In genomic region chrX:6574762-6575161, GRCh38 we compare ENCODE assay signal across 24 cellular contexts. TPM values are rescaled to one million over a fixed set of nuclear protein-coding genes. Genes with fewer than 3 reads are reported as not detected.
A peak's percentile ranks its signal among the peaks of the same experiment; 100 is the strongest.
DNase-seq lines count a peak whose midpoint lies in the region; ATAC-seq and TF ChIP-seq lines count a peak whose summit lies in the region.
"Had no signal": no experiment of that assay in that cellular context is flagged by ENCODE, and none has a peak within 500 bp of the region (broad histone marks: within the 10 kb centered on the region; RNA-seq: fewer than 3 reads in every experiment).

No MANE protein-coding gene starts in this region.

- H3K27ac Mint-ChIP-seq in neural crest cell (ENCODE audit: unreplicated experiment) = no peak overlapping the region
- H3K27ac Mint-ChIP-seq in CD8-positive, alpha-beta T cell = no peak overlapping the region
- H3K27ac Mint-ChIP-seq: activated CD4-positive, alpha-beta T cell treated with anti-CD3 and anti-CD28 coated beads, Interleukin-2, amount 10 ng/mL, durations not matched to agents 24 days and 14 days; CD4-positive, CD25-positive, alpha-beta regulatory T cell had no signal

- H3K27me3 ChIP-seq in WERI-Rb-1 (ENCODE audit: insufficient read depth, low read depth, severe bottlenecking) = no peaks in the 10 kb centered on the region
- H3K27me3 ChIP-seq in CD8-positive, alpha-beta T cell (ENCODE audit: insufficient read depth, low read length) = no peaks in the 10 kb centered on the region
- H3K27me3 ChIP-seq: heart left ventricle, tibial artery had no signal

- no peaks in the 10 kb centered on the region for H3K4me1 ChIP-seq in CD8-positive, alpha-beta T cell (ENCODE audit: insufficient read depth, low read length)
- H3K4me1 ChIP-seq: A549, heart left ventricle, tibial artery had no signal

- intact Hi-C loops in CD8-positive, alpha-beta T cell (cut with DNase I, micrococcal nuclease) = no loop called here

- no peak overlapping the region for H3K4me3 Mint-ChIP-seq in neural crest cell
- H3K4me3 Mint-ChIP-seq in CD8-positive, alpha-beta T cell = no peak overlapping the region
- H3K4me3 Mint-ChIP-seq: activated CD4-positive, alpha-beta T cell treated with anti-CD3 and anti-CD28 coated beads, Interleukin-2, amount 10 ng/mL, durations not matched to agents 24 days and 14 days; CD4-positive, CD25-positive, alpha-beta regulatory T cell had no signal

- no peaks in the 10 kb centered on the region for H3K9me3 ChIP-seq in WERI-Rb-1 (ENCODE audit: severe bottlenecking)
- H3K9me3 ChIP-seq in CD8-positive, alpha-beta T cell (ENCODE audit: low read length) = no peaks in the 10 kb centered on the region
- H3K9me3 ChIP-seq: A549, heart left ventricle, mucosa of descending colon, tibial artery had no signal

- ATAC-seq in CD8-positive, alpha-beta T cell = no peak
- ATAC-seq: A549, heart left ventricle, mucosa of descending colon had no signal

- no peak overlapping the region for H3K4me3 ChIP-seq in WERI-Rb-1 (ENCODE audit: low read depth, low read length)
- no peak overlapping the region for H3K4me3 ChIP-seq in CD8-positive, alpha-beta T cell (ENCODE audit: low read depth, low read length)
- H3K4me3 ChIP-seq: A549, heart left ventricle, mucosa of descending colon, tibial artery had no signal

- peaks cover 2% of the 10 kb centered on the region for H3K9me3 Mint-ChIP-seq in neural crest cell
- H3K9me3 Mint-ChIP-seq in CD8-positive, alpha-beta T cell = no peaks in the 10 kb centered on the region
- H3K9me3 Mint-ChIP-seq: CD4-positive, CD25-positive, alpha-beta regulatory T cell had no signal

- H3K4me1 Mint-ChIP-seq in neural crest cell = peaks cover 11% of the 10 kb centered on the region
- no peaks in the 10 kb centered on the region for H3K4me1 Mint-ChIP-seq in CD8-positive, alpha-beta T cell (ENCODE audit: low read depth)
- H3K4me1 Mint-ChIP-seq: activated CD4-positive, alpha-beta T cell treated with anti-CD3 and anti-CD28 coated beads, Interleukin-2, amount 10 ng/mL, durations not matched to agents 24 days and 14 days; CD4-positive, CD25-positive, alpha-beta regulatory T cell had no signal

- TF ChIP-seq CTCF in WERI-Rb-1 (IDR thresholded peaks at IDR 0.05; ENCODE audit: low read depth, low read length) (peak; percentile 52), neural crest cell (conservative IDR thresholded peaks at IDR 0.05) (peak; percentile 51)
- no peak for TF ChIP-seq CTCF in CD8-positive, alpha-beta T cell (IDR thresholded peaks at IDR 0.05)

- POLR2A ChIA-PET in CD8-positive, alpha-beta T cell (lab: Charles Lee) = no interaction called here

- no peak overlapping the region for H3K27ac ChIP-seq in WERI-Rb-1
- no peak overlapping the region for H3K27ac ChIP-seq in CD8-positive, alpha-beta T cell (ENCODE audit: low read depth, low read length)
- H3K27ac ChIP-seq: A549, heart left ventricle, HL-60, tibial artery had no signal

- CTCF ChIA-PET in CD8-positive, alpha-beta T cell (lab: Charles Lee) = no interaction called here

- no peaks in the 10 kb centered on the region for H3K36me3 Mint-ChIP-seq in neural crest cell (ENCODE audit: low read depth)
- H3K36me3 Mint-ChIP-seq in CD8-positive, alpha-beta T cell = no peaks in the 10 kb centered on the region
- H3K36me3 Mint-ChIP-seq: CD4-positive, CD25-positive, alpha-beta regulatory T cell had no signal

- DNase-seq in NCI-H748 (lab: John Stamatoyannopoulos, UW; ENCODE audit: unreplicated experiment) (peak; percentile 35), NCI-H748 treated with DMSO at 0.1 percent for 48 hours (lab: John Stamatoyannopoulos, UW) (no peak), HT-29 (ENCODE audit: low spot score) (peak; percentile 2), WERI-Rb-1 (no peak), neural crest cell (ENCODE audit: low read depth, low spot score) (no peak), NCI-H1105 treated with DMSO at 0.1 percent for 48 hours (lab: John Stamatoyannopoulos, UW) (no peak), NCI-H1048 (lab: John Stamatoyannopoulos, UW) (no peak)
- no peak for DNase-seq in CD8-positive, alpha-beta T cell
- DNase-seq: activated CD4-positive, alpha-beta T cell treated with anti-CD3 and anti-CD28 coated beads, Interleukin-2, amount 10 ng/mL, durations not matched to agents 24 days and 14 days; activated naive CD4-positive, alpha-beta T cell treated with Interleukin-2 at 50 U/mL for 16 hours; CD4-positive, CD25-positive, alpha-beta regulatory T cell; heart left ventricle; kidney glomerular epithelial cell; mucosa of descending colon; NCI-H1930; NCI-H526 treated with DMSO at 0.1 percent for 48 hours; occipital lobe; small intestine; T-helper 9 cell; tibial artery had no signal

- H3K27me3 Mint-ChIP-seq in neural crest cell (ENCODE audit: low read depth) = no peaks in the 10 kb centered on the region
- no peaks in the 10 kb centered on the region for H3K27me3 Mint-ChIP-seq in CD8-positive, alpha-beta T cell (ENCODE audit: low read depth)
- H3K27me3 Mint-ChIP-seq: activated CD4-positive, alpha-beta T cell treated with anti-CD3 and anti-CD28 coated beads, Interleukin-2, amount 10 ng/mL, durations not matched to agents 24 days and 14 days; CD4-positive, CD25-positive, alpha-beta regulatory T cell had no signal

- no peaks in the 10 kb centered on the region for H3K36me3 ChIP-seq in WERI-Rb-1
- no peaks in the 10 kb centered on the region for H3K36me3 ChIP-seq in CD8-positive, alpha-beta T cell (ENCODE audit: insufficient read depth, low read length)
- H3K36me3 ChIP-seq: heart left ventricle, tibial artery had no signal

RNA-seq across cellular contexts. Expression of gene VCX3A, which starts 39.8 kb away (rescaled TPM):
- not detected in 2 replicates for total RNA-seq in HT-29 (2014; rRNA removed; shearing (Covaris generic))
- total RNA-seq in neural crest cell = 0.58 and 0.68 TPM in 2 replicates
- total RNA-seq in CD8-positive, alpha-beta T cell = not detected
- total RNA-seq: activated CD4-positive, alpha-beta T cell treated with anti-CD3 and anti-CD28 coated beads, Interleukin-2, amount 10 ng/mL, durations not matched to agents 24 days and 14 days; bronchial epithelial cell; CD4-positive, CD25-positive, alpha-beta regulatory T cell; heart left ventricle; LHCN-M2; mucosa of descending colon; occipital lobe had no signal

Comparison
In these comparisons a context has a peak if more than half of its experiments do, and no peak if none do; other contexts are left out.
1. DNase-seq: peak in NCI-H748 (single experiment) and HT-29 (single experiment); none in NCI-H748 treated with DMSO at 0.1 percent for 48 hours (single experiment), WERI-Rb-1 (single experiment), neural crest cell (single experiment), CD8-positive, alpha-beta T cell (0 of 7), NCI-H1105 treated with DMSO at 0.1 percent for 48 hours (single experiment) and NCI-H1048 (single experiment).